8 cellular contexts compared by ENCODE assay signal in the genomic region with DNA sequence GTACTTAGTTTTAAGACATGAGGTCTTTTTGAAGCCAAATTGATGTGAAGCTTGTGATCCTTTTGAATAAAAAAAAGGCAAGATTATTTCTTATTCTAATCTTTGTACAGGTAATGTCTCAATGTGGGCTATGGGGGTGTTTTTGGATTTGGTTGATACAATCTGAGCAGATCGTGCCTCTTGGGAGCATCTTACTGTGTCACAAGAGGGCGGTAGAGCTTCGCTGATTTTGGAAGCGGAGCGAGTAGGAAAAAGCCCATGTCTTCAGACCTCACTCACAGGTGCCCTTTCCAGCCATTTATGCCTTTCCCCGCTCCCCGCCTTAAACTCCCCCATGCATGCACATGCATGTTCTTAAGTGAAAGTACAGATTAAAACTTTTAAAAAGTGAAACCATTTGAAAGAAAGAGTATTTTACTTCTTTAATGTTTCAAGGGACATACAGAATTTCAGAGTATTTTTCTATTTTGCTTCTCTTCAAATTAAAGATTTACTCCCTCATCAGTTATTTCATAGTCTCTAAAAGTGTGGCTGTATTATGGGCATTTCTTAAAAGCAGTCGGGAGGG. TPM values are rescaled to one million over a fixed set of nuclear protein-coding genes. Genes with fewer than 3 reads are reported as not detected.
A peak's percentile ranks its signal among the peaks of the same experiment; 100 is the strongest.
DNase-seq lines count a peak whose midpoint lies in the region; ATAC-seq, FAIRE-seq and TF ChIP-seq lines count a peak whose summit lies in the region.

No MANE protein-coding gene starts in this region.

- H3K4me1 Mint-ChIP-seq in stimulated activated effector memory CD8-positive, alpha-beta T cell treated with anti-CD3 and anti-CD28 coated beads, Interleukin-12 subunit alpha, Interleukin-12 subunit beta, amount 100 ng/mL, for 72 hours: no peaks in the 10 kb centered on the region

- H3K79me1 ChIP-seq in H1 (ENCODE audit: low read depth, low read length) (no peaks in the 10 kb centered on the region), mesenchymal stem cell (replicated peaks; ENCODE audit: low read length, poor library complexity, severe bottlenecking) (no peaks in the 10 kb centered on the region)

- H3K27me3 ChIP-seq in GM06990 (replicated peaks; ENCODE audit: control insufficient read depth, insufficient read depth, low read length) (peaks cover 3% of the 10 kb centered on the region), H1 (replicated peaks in 1 of 4; ENCODE audit: control insufficient read depth in 3 of 4, extremely low read depth in 1 of 4, insufficient read depth in 3 of 4, low read length in 3 of 4) (no peaks in the 10 kb centered on the region; a peak in 1 of 7 replicates), mesenchymal stem cell (ENCODE audit: control insufficient read depth in 1 of 2, insufficient read depth in 1 of 2, low read length in 2 of 2) (peaks cover 23 to 47% of the 10 kb centered on the region in 2 experiments)

- no peak overlapping the region for H3K56ac ChIP-seq in H1 (replicated peaks; ENCODE audit: insufficient read length, low read depth, low read length)

- no peaks in the 10 kb centered on the region for H3K9me3 ChIP-seq in H1 (ENCODE audit: insufficient read depth in 2 of 2, low read depth in 1 of 2, low read length in 1 of 2)
- H3K9me3 ChIP-seq in mesenchymal stem cell (ENCODE audit: control insufficient read depth, low read length): no peaks in the 10 kb centered on the region

- H2BK5ac ChIP-seq in H1 (ENCODE audit: low read depth, low read length) (no peak overlapping the region), mesenchymal stem cell (ENCODE audit: low read depth, low read length, poor library complexity, severe bottlenecking) (no peak overlapping the region)

- DNase-seq in GM06990 (ENCODE audit: extremely low read depth, insufficient read length) (no peak), NCI-H510A (lab: John Stamatoyannopoulos, UW) (peak; percentile 14), H1 (ENCODE audit: low read depth in 1 of 2, low spot score in 2 of 2) (peak in 1 of 2 experiments; percentile 34), mesenchymal stem cell (peak; percentile 71), mesenteric fat pad (ENCODE audit: low spot score) (no peak)
- peak; percentile 50 for DNase-seq in activated CD4-positive, alpha-beta T cell treated with anti-CD3 and anti-CD28 coated beads, Interleukin-2, amount 50 U/mL, for 1 hour
- DNase-seq in stimulated activated effector memory CD8-positive, alpha-beta T cell treated with anti-CD3 and anti-CD28 coated beads, Interleukin-12 subunit alpha, Interleukin-12 subunit beta, amount 100 ng/mL, for 72 hours (ENCODE audit: low spot score in 2 of 2): peak; percentile 27 to 61

- 29% methylated on average over 8 of the region's 8 CpGs; no CpG with 5 or more reads in 1 of the 2 experiments for whole genome bisulfite sequencing in H1 (ENCODE audit: extremely low coverage in 1 of 2, insufficient coverage in 1 of 2, insufficient read length in 1 of 2, insufficient replicate concordance in 2 of 2, low coverage in 1 of 2, low lambda C conversion rate in 2 of 2, missing lambda C conversion rate in 1 of 2), 2 experiments
- 0% methylated on average over 1 of the region's 8 CpGs for WGBS in mesenchymal stem cell

- TF ChIP-seq RAD21 in H1 (IDR thresholded peaks at IDR 0.05 in 1 of 2, conservative IDR thresholded peaks at IDR 0.05 in 1 of 2; ENCODE audit: low read depth in 2 of 2, low read length in 2 of 2): peak; percentile 96

- H3K23me2 ChIP-seq in H1 (ENCODE audit: low read depth, low read length): no peaks in the 10 kb centered on the region

- H2BK20ac ChIP-seq in H1 (ENCODE audit: low read length): no peak overlapping the region

- H3K36me3 ChIP-seq in GM06990 (ENCODE audit: control insufficient read depth, insufficient read depth, low read length) (no peaks in the 10 kb centered on the region), H1 (ENCODE audit: control insufficient read depth in 2 of 4, insufficient read depth in 4 of 4, low read length in 3 of 4) (no peaks in the 10 kb centered on the region), mesenchymal stem cell (ENCODE audit: control insufficient read depth in 1 of 2, insufficient read depth in 2 of 2, low read depth in 1 of 2, low read length in 2 of 2) (no peaks in the 10 kb centered on the region)

- H2BK15ac ChIP-seq in H1 (ENCODE audit: low read length) (no peak overlapping the region), mesenchymal stem cell (ENCODE audit: low read depth, poor library complexity, severe bottlenecking) (no peak overlapping the region)

- peak; percentile 87 for ATAC-seq in HG03175 (IDR thresholded peaks at IDR 0.05; ENCODE audit: unreplicated experiment)
- peak; percentile 72 for ATAC-seq in stimulated activated effector memory CD8-positive, alpha-beta T cell treated with anti-CD3 and anti-CD28 coated beads, Interleukin-12 subunit alpha, Interleukin-12 subunit beta, amount 100 ng/mL, for 72 hours

- H3K14ac ChIP-seq in H1 (ENCODE audit: insufficient read length): no peak overlapping the region
- H3K14ac ChIP-seq in mesenchymal stem cell (ENCODE audit: low read length in 2 of 2): no peak overlapping the region

- H3K4me3 ChIP-seq in GM06990 (replicated peaks; ENCODE audit: low read depth, low read length): no peak overlapping the region
- no peak overlapping the region for H3K4me3 ChIP-seq in H1 (ENCODE audit: extremely low read depth in 1 of 4, insufficient read depth in 2 of 4, low read depth in 3 of 4, low read length in 4 of 4)
- no peak overlapping the region for H3K4me3 ChIP-seq in mesenchymal stem cell (ENCODE audit: insufficient read depth in 1 of 2, low read depth in 1 of 2, low read length in 2 of 2)

- H3K9ac ChIP-seq in H1 (replicated peaks in 1 of 4; ENCODE audit: extremely low read depth in 1 of 4, low read depth in 3 of 4, low read length in 3 of 4): no peak overlapping the region
- no peak overlapping the region for H3K9ac ChIP-seq in mesenchymal stem cell (ENCODE audit: low read length)

- H3K18ac ChIP-seq in H1 (ENCODE audit: extremely low read depth, low read length) (no peak overlapping the region), mesenchymal stem cell (ENCODE audit: low read depth in 1 of 2, low read length in 2 of 2) (no peak overlapping the region)

- no peak overlapping the region for H2BK120ac ChIP-seq in H1 (replicated peaks; ENCODE audit: low read depth, low read length)
- no peak overlapping the region for H2BK120ac ChIP-seq in mesenchymal stem cell (ENCODE audit: low read depth, low read length)

- H3K79me2 ChIP-seq in H1 (ENCODE audit: control insufficient read depth in 1 of 2, insufficient read depth in 2 of 2, low read length in 2 of 2): no peaks in the 10 kb centered on the region

- TF ChIP-seq EP300 in H1 (IDR thresholded peaks at IDR 0.05; ENCODE audit: borderline replicate concordance in 1 of 2, low read depth in 2 of 2, low read length in 2 of 2): no peak

- H4K8ac ChIP-seq in H1 (ENCODE audit: extremely low read depth, insufficient read depth, low read length) (no peak overlapping the region), mesenchymal stem cell (ENCODE audit: low read length) (no peak overlapping the region)

- no peak overlapping the region for H2AK5ac ChIP-seq in H1 (ENCODE audit: low read depth, low read length)
- H2AK5ac ChIP-seq in mesenchymal stem cell (ENCODE audit: low read length, severe bottlenecking): no peak overlapping the region

- H3K27ac ChIP-seq in H1 (ENCODE audit: low read depth, low read length) (no peak overlapping the region), mesenchymal stem cell (ENCODE audit: low read length, poor library complexity, severe bottlenecking) (no peak overlapping the region)

- H4K20me1 ChIP-seq in H1 (replicated peaks in 1 of 2; ENCODE audit: control insufficient read depth in 1 of 2, insufficient read depth in 2 of 2, low read length in 2 of 2): no peaks in the 10 kb centered on the region

- CTCF ChIA-PET in H1 (lab: Charles Lee; ENCODE audit: partially characterized antibody): interaction anchor here (0.6 to 5.8 kb wide), 18 partner anchors 10 to 569 kb away, joined by 3 to 118 read pairs (median 4); no protein-coding TSS in a partner anchor

- no peak overlapping the region for H3K4me2 ChIP-seq in H1 (ENCODE audit: insufficient read depth in 1 of 2, low read depth in 2 of 2, low read length in 2 of 2)
- H3K4me2 ChIP-seq in mesenchymal stem cell (ENCODE audit: low read length, poor library complexity, severe bottlenecking): no peak overlapping the region

- H4K91ac ChIP-seq in H1 (replicated peaks; ENCODE audit: insufficient read length, low read length): no peak overlapping the region
- no peak overlapping the region for H4K91ac ChIP-seq in mesenchymal stem cell (ENCODE audit: low read length)

- H3K4me1 ChIP-seq in H1 (replicated peaks in 1 of 4; ENCODE audit: control insufficient read depth in 3 of 4, insufficient read depth in 4 of 4, low read length in 3 of 4) (no peaks in the 10 kb centered on the region; a peak in 1 of 7 replicates), mesenchymal stem cell (ENCODE audit: control insufficient read depth, insufficient read depth, low read depth, low read length) (no peaks in the 10 kb centered on the region)

- H3K36me3 Mint-ChIP-seq in stimulated activated effector memory CD8-positive, alpha-beta T cell treated with anti-CD3 and anti-CD28 coated beads, Interleukin-12 subunit alpha, Interleukin-12 subunit beta, amount 100 ng/mL, for 72 hours: no peaks in the 10 kb centered on the region

- no peak for TF ChIP-seq POLR2A in H1 (IDR thresholded peaks at IDR 0.05; ENCODE audit: control extremely low read depth in 1 of 2, low read depth in 2 of 2, low read length in 2 of 2)

- peak; percentile 80 for TF ChIP-seq CTCF in GM06990 (IDR thresholded peaks at IDR 0.05; ENCODE audit: insufficient read depth, low read length, poor library complexity, severe bottlenecking)
- peak; percentile 64 to 88 (median 86) for TF ChIP-seq CTCF in H1 (IDR thresholded peaks at IDR 0.05; ENCODE audit: control extremely low read depth in 1 of 3, insufficient read depth in 1 of 3, low read depth in 1 of 3, low read length in 3 of 3)

- H2BK12ac ChIP-seq in H1 (ENCODE audit: low read depth, low read length) (no peak overlapping the region), mesenchymal stem cell (ENCODE audit: low read length in 2 of 2) (no peak overlapping the region)

- H3K9me3 Mint-ChIP-seq in stimulated activated effector memory CD8-positive, alpha-beta T cell treated with anti-CD3 and anti-CD28 coated beads, Interleukin-12 subunit alpha, Interleukin-12 subunit beta, amount 100 ng/mL, for 72 hours: no peaks in the 10 kb centered on the region

- no peak overlapping the region for H4K5ac ChIP-seq in H1 (ENCODE audit: insufficient read length, low read depth, low read length)

- no peak overlapping the region for H3K27ac Mint-ChIP-seq in stimulated activated effector memory CD8-positive, alpha-beta T cell treated with anti-CD3 and anti-CD28 coated beads, Interleukin-12 subunit alpha, Interleukin-12 subunit beta, amount 100 ng/mL, for 72 hours

- POLR2A ChIA-PET in H1 (lab: Charles Lee; ENCODE audit: partially characterized antibody): no interaction called here

- H3K4ac ChIP-seq in H1 (replicated peaks; ENCODE audit: insufficient read length, low read depth, low read length) (no peak overlapping the region), mesenchymal stem cell (ENCODE audit: low read depth in 1 of 2, low read length in 2 of 2) (no peak overlapping the region)

- H3K23ac ChIP-seq in H1 (ENCODE audit: insufficient read length) (no peak overlapping the region), mesenchymal stem cell (ENCODE audit: low read length in 2 of 2) (no peak overlapping the region)

- peak; percentile 95 for FAIRE-seq in H1 (lab: Jason Lieb, UNC)

- H3K4me3 Mint-ChIP-seq in stimulated activated effector memory CD8-positive, alpha-beta T cell treated with anti-CD3 and anti-CD28 coated beads, Interleukin-12 subunit alpha, Interleukin-12 subunit beta, amount 100 ng/mL, for 72 hours: no peak overlapping the region

- H2AFZ ChIP-seq in H1 (ENCODE audit: low read length) (no peak overlapping the region), mesenchymal stem cell (ENCODE audit: low read depth, low read length) (no peak overlapping the region)

RNA-seq across cellular contexts. Expression of gene DDX25, which starts 18.8 kb away (rescaled TPM):
- total RNA-seq in H1 (2021; fragmentation: NEBNext Ultra II Directional; extraction: Animal tissue kit (Norgen Biotek cat#: 25700)): 16.3 and 17.9 TPM in 2 replicates
- polyA plus RNA-seq in H1 (2011; rRNA removed): 12.4 and 17.6 TPM in 2 replicates
- polyA plus RNA-seq in H1 (2011; cell fraction: cytosol; rRNA removed): 20.1 TPM
- polyA plus RNA-seq in H1 (2011; cell fraction: nucleus; rRNA removed): 12.2 TPM
- 11.4 to 17.1 TPM (median 16.1 TPM) in 4 replicates for polyA plus RNA-seq in H1 (2012, experiment 1 of 2)
- 5.5 TPM for polyA plus RNA-seq in H1 (2012, experiment 2 of 2)
- 16.5 TPM for polyA plus RNA-seq in H1 (2013, experiment 1 of 2)
- 15.8 TPM for polyA plus RNA-seq in H1 (2013, experiment 2 of 2)
- polyA minus RNA-seq in H1 (2011; rRNA and poly(A)+ RNA removed): 15.6 and 22.2 TPM in 2 replicates
- 6.5 TPM for polyA minus RNA-seq in H1 (2011; cell fraction: cytosol; rRNA and poly(A)+ RNA removed)
- polyA minus RNA-seq in H1 (2011; cell fraction: nucleus; rRNA and poly(A)+ RNA removed): 9.1 TPM
- polyA plus RNA-seq in mesenchymal stem cell (2013, experiment 1 of 2): not detected
- polyA plus RNA-seq in mesenchymal stem cell (2013, experiment 2 of 2): not detected
- total RNA-seq in mesenteric fat pad: not detected

RNA-seq across cellular contexts. Expression of gene PUS3, which starts 20.1 kb away (rescaled TPM):
- total RNA-seq in H1 (2021; fragmentation: NEBNext Ultra II Directional; extraction: Animal tissue kit (Norgen Biotek cat#: 25700)): 20.0 and 22.6 TPM in 2 replicates
- 4.8 and 8.7 TPM in 2 replicates for polyA plus RNA-seq in H1 (2011; rRNA removed)
- 9.9 TPM for polyA plus RNA-seq in H1 (2011; cell fraction: cytosol; rRNA removed)
- 7.3 TPM for polyA plus RNA-seq in H1 (2011; cell fraction: nucleus; rRNA removed)
- polyA plus RNA-seq in H1 (2012, experiment 1 of 2): 18.0 to 36.2 TPM (median 26.7 TPM) in 4 replicates
- 6.0 TPM for polyA plus RNA-seq in H1 (2012, experiment 2 of 2)
- 30.4 TPM for polyA plus RNA-seq in H1 (2013, experiment 1 of 2)
- 32.4 TPM for polyA plus RNA-seq in H1 (2013, experiment 2 of 2)
- 15.7 and 21.0 TPM in 2 replicates for polyA minus RNA-seq in H1 (2011; rRNA and poly(A)+ RNA removed)
- 5.9 TPM for polyA minus RNA-seq in H1 (2011; cell fraction: cytosol; rRNA and poly(A)+ RNA removed)
- polyA minus RNA-seq in H1 (2011; cell fraction: nucleus; rRNA and poly(A)+ RNA removed): 16.9 TPM
- polyA plus RNA-seq in mesenchymal stem cell (2013, experiment 1 of 2): 17.2 TPM
- polyA plus RNA-seq in mesenchymal stem cell (2013, experiment 2 of 2): 17.5 TPM
- total RNA-seq in mesenteric fat pad: 12.1 TPM

RNA-seq across cellular contexts. Expression of gene VSIG10L2, which starts 22.7 kb away (rescaled TPM):
- not detected in 2 replicates for total RNA-seq in H1 (2021; fragmentation: NEBNext Ultra II Directional; extraction: Animal tissue kit (Norgen Biotek cat#: 25700))
- not detected in 2 replicates for polyA plus RNA-seq in H1 (2011; rRNA removed)
- not detected for polyA plus RNA-seq in H1 (2011; cell fraction: cytosol; rRNA removed)
- polyA plus RNA-seq in H1 (2011; cell fraction: nucleus; rRNA removed): not detected
- not detected in 4 replicates for polyA plus RNA-seq in H1 (2012, experiment 1 of 2)
- polyA plus RNA-seq in H1 (2012, experiment 2 of 2): not detected
- polyA plus RNA-seq in H1 (2013, experiment 1 of 2): not detected
- not detected for polyA plus RNA-seq in H1 (2013, experiment 2 of 2)
- not detected in 2 replicates for polyA minus RNA-seq in H1 (2011; rRNA and poly(A)+ RNA removed)
- polyA minus RNA-seq in H1 (2011; cell fraction: cytosol; rRNA and poly(A)+ RNA removed): not detected
- not detected for polyA minus RNA-seq in H1 (2011; cell fraction: nucleus; rRNA and poly(A)+ RNA removed)
- polyA plus RNA-seq in mesenchymal stem cell (2013, experiment 1 of 2): not detected
- not detected for polyA plus RNA-seq in mesenchymal stem cell (2013, experiment 2 of 2)
- not detected for total RNA-seq in mesenteric fat pad

RNA-seq across cellular contexts. Expression of gene HYLS1, which starts 35.6 kb away (rescaled TPM):
- total RNA-seq in H1 (2021; fragmentation: NEBNext Ultra II Directional; extraction: Animal tissue kit (Norgen Biotek cat#: 25700)): 11.6 and 12.6 TPM in 2 replicates
- 2.3 and 5.1 TPM in 2 replicates for polyA plus RNA-seq in H1 (2011; rRNA removed)
- polyA plus RNA-seq in H1 (2011; cell fraction: cytosol; rRNA removed): 5.5 TPM
- polyA plus RNA-seq in H1 (2011; cell fraction: nucleus; rRNA removed): 2.4 TPM
- 7.5 to 11.5 TPM (median 7.9 TPM) in 4 replicates for polyA plus RNA-seq in H1 (2012, experiment 1 of 2)
- polyA plus RNA-seq in H1 (2012, experiment 2 of 2): 1.6 TPM
- 7.1 TPM for polyA plus RNA-seq in H1 (2013, experiment 1 of 2)
- polyA plus RNA-seq in H1 (2013, experiment 2 of 2): 7.6 TPM
- polyA minus RNA-seq in H1 (2011; rRNA and poly(A)+ RNA removed): 6.1 and 6.9 TPM in 2 replicates
- 4.6 TPM for polyA minus RNA-seq in H1 (2011; cell fraction: cytosol; rRNA and poly(A)+ RNA removed)
- polyA minus RNA-seq in H1 (2011; cell fraction: nucleus; rRNA and poly(A)+ RNA removed): 4.4 TPM
- 3.3 TPM for polyA plus RNA-seq in mesenchymal stem cell (2013, experiment 1 of 2)
- polyA plus RNA-seq in mesenchymal stem cell (2013, experiment 2 of 2): 2.9 TPM
- 3.7 TPM for total RNA-seq in mesenteric fat pad

Comparison
In these comparisons a context has a peak if more than half of its experiments do, and no peak if none do; other contexts are left out.
1. DNase-seq: peak in NCI-H510A (single experiment), activated CD4-positive, alpha-beta T cell treated with anti-CD3 and anti-CD28 coated beads, Interleukin-2, amount 50 U/mL, for 1 hour (single experiment), mesenchymal stem cell (single experiment) and stimulated activated effector memory CD8-positive, alpha-beta T cell treated with anti-CD3 and anti-CD28 coated beads, Interleukin-12 subunit alpha, Interleukin-12 subunit beta, amount 100 ng/mL, for 72 hours (2 of 2); none in GM06990 (single experiment) and mesenteric fat pad (single experiment).
2. RNA of gene DDX25, which starts 18.8 kb away (total RNA-seq): 16.3 to 17.9 TPM in H1; not detected in mesenteric fat pad (single experiment); every median in the first group is over 10 times any median in the second.